In genomic region chr6:30556964-30557682, GRCh38 we compare ENCODE assay signal across 1 cellular context.
TF ChIP-seq lines count a peak whose summit lies in the region.

Gene PRR3 (plus strand): TSS chr6:30557295. CDS start chr6:30557345, 50 bp downstream.

TF ChIP-seq in HepG2, 621 proteins besides CTCF, POLR2A, EP300 and RAD21 (continued from another document and continues in another):
- TF ChIP-seq HMGXB3 (CRISPR knock-in tag; IDR thresholded peaks at IDR 0.05; ENCODE audit: borderline replicate concordance) (peak; percentile 71; the same call in 1 of the 2 replicates), TFAP4 (IDR thresholded peaks at IDR 0.05; ENCODE audit: borderline replicate concordance, low read depth) (peak; percentile 60; the same call in 1 of the 2 replicates), DRAP1 (CRISPR knock-in tag; IDR thresholded peaks at IDR 0.05) (peak; percentile 21; the same call in 1 of the 2 replicates), EHMT2 (IDR thresholded peaks at IDR 0.05; ENCODE audit: borderline replicate concordance, low read depth, low read length) (no peak; the same call in 1 of the 2 replicates), NKX3-1 (CRISPR knock-in tag; IDR thresholded peaks at IDR 0.05) (peak; percentile 79), ATF4 (CRISPR knock-in tag; IDR thresholded peaks at IDR 0.05) (peak in 1 of 2 experiments; percentile 78; a peak in 2 of 4 replicates), ZNF431 (CRISPR knock-in tag; IDR thresholded peaks at IDR 0.05; ENCODE audit: borderline replicate concordance, low read depth) (peak; percentile 54; the same call in 1 of the 2 replicates), ZFP1 (CRISPR knock-in tag; IDR thresholded peaks at IDR 0.05) (peak; percentile 43; the same call in 1 of the 2 replicates), STAT5B (CRISPR knock-in tag; IDR thresholded peaks at IDR 0.05) (no peak; the same call in 1 of the 2 replicates), TCF7L2 (IDR thresholded peaks at IDR 0.05; ENCODE audit: low read depth, low read length) (no peak), ZNF569 (CRISPR knock-in tag; IDR thresholded peaks at IDR 0.05; ENCODE audit: borderline replicate concordance) (no peak), REL (CRISPR knock-in tag; conservative IDR thresholded peaks at IDR 0.05) (peak; percentile 97), ZEB1 (IDR thresholded peaks at IDR 0.05; ENCODE audit: insufficient replicate concordance, low read depth) (no peak), SIN3B (IDR thresholded peaks at IDR 0.05; ENCODE audit: low read length) (peak; percentile 90), GRHL1 (CRISPR knock-in tag; conservative IDR thresholded peaks at IDR 0.05) (no peak), ZNF383 (CRISPR knock-in tag; IDR thresholded peaks at IDR 0.05; ENCODE audit: borderline replicate concordance) (no peak; the same call in 1 of the 2 replicates), ZNF547 (CRISPR knock-in tag; IDR thresholded peaks at IDR 0.05) (peak; percentile 96), LCORL (IDR thresholded peaks at IDR 0.05) (no peak), LCORL (CRISPR knock-in tag; IDR thresholded peaks at IDR 0.05) (peak; percentile 75; the same call in 1 of the 2 replicates), ELF1 (CRISPR knock-in tag; IDR thresholded peaks at IDR 0.05) (peak; percentile 90), ZNF510 (CRISPR knock-in tag; IDR thresholded peaks at IDR 0.05; ENCODE audit: low read depth) (peak; percentile 89; the same call in 1 of the 2 replicates), GABPB1 (CRISPR knock-in tag; IDR thresholded peaks at IDR 0.05) (peak; percentile 98), ZNF782 (CRISPR knock-in tag; IDR thresholded peaks at IDR 0.05; ENCODE audit: borderline replicate concordance) (peak; percentile 63; the same call in 1 of the 2 replicates), ATF1 (CRISPR knock-in tag; IDR thresholded peaks at IDR 0.05) (peak; percentile 94), ZNF790 (CRISPR knock-in tag; IDR thresholded peaks at IDR 0.05; ENCODE audit: borderline replicate concordance) (peak; percentile 93; the same call in 1 of the 2 replicates), ZNF512B (CRISPR knock-in tag; IDR thresholded peaks at IDR 0.05; ENCODE audit: borderline replicate concordance) (peak; percentile 38; the same call in 1 of the 2 replicates), ZNF142 (CRISPR knock-in tag; IDR thresholded peaks at IDR 0.05) (no peak), PATZ1 (CRISPR knock-in tag; IDR thresholded peaks at IDR 0.05) (peak; percentile 86), ZNF432 (CRISPR knock-in tag; IDR thresholded peaks at IDR 0.05; ENCODE audit: borderline replicate concordance) (no peak), ZBTB25 (CRISPR knock-in tag; IDR thresholded peaks at IDR 0.05) (no peak), RFX5 (IDR thresholded peaks at IDR 0.05; ENCODE audit: low read depth, low read length) (peak; percentile 74), ZNF616 (CRISPR knock-in tag; IDR thresholded peaks at IDR 0.05; ENCODE audit: low read depth) (peak; percentile 87; the same call in 1 of the 2 replicates), PHF20 (CRISPR knock-in tag; IDR thresholded peaks at IDR 0.05) (peak; percentile 96), GPBP1L1 (CRISPR knock-in tag; IDR thresholded peaks at IDR 0.05) (no peak), ZNF205 (CRISPR knock-in tag; IDR thresholded peaks at IDR 0.05) (peak; percentile 48; the same call in 1 of the 2 replicates)
